9 cellular contexts compared by ENCODE assay signal in genomic region chr13:86052141-86052540, GRCh38.
"Had no signal": no experiment of that assay in that cellular context is flagged by ENCODE, and none has a peak within 500 bp of the region (broad histone marks: within the 10 kb centered on the region; RNA-seq: fewer than 3 reads in every experiment).

No MANE protein-coding gene starts in this region.

- DNase-seq: KBM-7, MG63, NCI-H187 treated with DMSO at 0.1 percent for 48 hours, NCI-H2029 treated with DMSO at 0.1 percent for 48 hours, NCI-H2171 treated with DMSO at 0.1 percent for 48 hours, NCI-H446 treated with DMSO at 0.1 percent for 48 hours, OCI-M1, Right ventricle myocardium superior, SIG-M5 had no signal
